Comparison of ENCODE assay signal across 1 cellular context in genomic region chr7:134641981-134642380, GRCh38.
A peak's percentile ranks its signal among the peaks of the same experiment; 100 is the strongest.
TF ChIP-seq lines count a peak whose summit lies in the region.

No MANE protein-coding gene starts in this region.

TF ChIP-seq in K562, 482 proteins besides CTCF, POLR2A, EP300 and RAD21:
- TF ChIP-seq CBX3 (IDR thresholded peaks at IDR 0.05; ENCODE audit: borderline replicate concordance in 1 of 2, low read length in 2 of 2), result 0 out of 3 replicates have a peak, but pooled peaks of 1 of the 2 experiments have one; percentile 57
- 0 out of 4 replicates have a peak, but pooled peaks have one; percentile 23 to 48 for TF ChIP-seq TRIM24 (IDR thresholded peaks at IDR 0.05)
- peak; percentile 17 for TF ChIP-seq ZFP36 (IDR thresholded peaks at IDR 0.05; ENCODE audit: low read depth, low read length, partially characterized antibody)
- TF ChIP-seq ZNF431 (CRISPR knock-in tag; IDR thresholded peaks at IDR 0.05), result peak; percentile 98
- TF ChIP-seq ZNF280A (IDR thresholded peaks at IDR 0.05; ENCODE audit: low read depth, partially characterized antibody), result peak; percentile 14
